35 cellular contexts compared by ENCODE assay signal in genomic region chr5:80953587-80953986, GRCh38. TPM values are rescaled to one million over a fixed set of nuclear protein-coding genes. Genes with fewer than 3 reads are reported as not detected.
"Had no signal": no experiment of that assay in that cellular context is flagged by ENCODE, and none has a peak within 500 bp of the region (broad histone marks: within the 10 kb centered on the region; RNA-seq: fewer than 3 reads in every experiment).

No MANE protein-coding gene starts in this region.

- H3K27me3 ChIP-seq: MG63 had no signal

- H3K4me3 ChIP-seq: MG63 had no signal

- DNase-seq: Karpas-422, Kasumi-1, MG63, MM.1S, MV-4-11, NCI-H1048, NCI-H1092, NCI-H1092 treated with DMSO at 0.1 percent for 48 hours, NCI-H1105, NCI-H1105 treated with DMSO at 0.1 percent for 48 hours, NCI-H1417, NCI-H1417 treated with DMSO at 0.1 percent for 48 hours, NCI-H1436, NCI-H1436 treated with DMSO at 0.1 percent for 48 hours, NCI-H146, NCI-H1694, NCI-H1694 treated with DMSO at 0.1 percent for 48 hours, NCI-H187, NCI-H187 treated with DMSO at 0.1 percent for 48 hours, NCI-H1930, NCI-H2029, NCI-H2081, NCI-H2081 treated with DMSO at 0.1 percent for 48 hours, NCI-H2107, NCI-H2171, NCI-H2171 treated with DMSO at 0.1 percent for 48 hours, NCI-H2227 treated with DMSO at 0.1 percent for 48 hours, NCI-H226, NCI-H345, NCI-H446, NCI-H446 treated with DMSO at 0.1 percent for 48 hours, NCI-H510A, NCI-H510A treated with DMSO at 0.1 percent for 48 hours, NCI-H524 had no signal

- H3K36me3 ChIP-seq: MG63 had no signal

- H3K9me3 ChIP-seq: MG63 had no signal

RNA-seq across cellular contexts. Expression of gene RASGRF2, which starts 6.6 kb away (rescaled TPM):
- total RNA-seq: MCF 10A had no signal
